In the genomic region with DNA sequence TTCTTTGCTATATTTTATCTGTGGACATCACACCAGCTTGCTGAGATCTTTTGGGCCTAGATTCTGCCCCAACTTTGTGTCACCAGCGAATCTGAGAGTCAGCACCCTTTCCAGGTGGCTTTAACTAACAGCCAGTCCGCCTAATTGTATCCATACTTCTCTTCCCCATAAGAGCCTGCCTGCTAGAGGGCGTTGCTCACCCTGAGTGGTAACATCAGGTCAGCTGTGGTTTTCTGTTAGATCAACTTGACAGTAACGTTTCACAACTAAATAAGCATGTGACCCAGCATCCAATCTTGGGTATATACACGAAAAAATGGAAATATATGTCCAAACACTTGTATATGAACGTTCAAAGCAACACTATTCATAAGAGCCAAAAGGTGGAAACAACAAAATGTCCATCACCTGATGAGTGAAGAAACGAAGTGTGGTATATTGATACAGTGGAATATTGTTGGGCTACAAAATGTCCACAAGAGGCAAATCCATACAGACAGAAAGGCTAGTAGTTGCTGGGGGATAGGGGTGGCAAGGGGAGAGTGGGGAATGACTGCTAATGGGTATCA, we compare ENCODE assay signal across 13 cellular contexts. TPM values are rescaled to one million over a fixed set of nuclear protein-coding genes. Genes with fewer than 3 reads are reported as not detected.
DNase-seq lines count a peak whose midpoint lies in the region; ATAC-seq and TF ChIP-seq lines count a peak whose summit lies in the region.
"Had no signal": no experiment of that assay in that cellular context is flagged by ENCODE, and none has a peak within 500 bp of the region (broad histone marks: within the 10 kb centered on the region; RNA-seq: fewer than 3 reads in every experiment).

No MANE protein-coding gene starts in this region.

- H3K18ac ChIP-seq in mesendoderm (ENCODE audit: low read length) = no peak overlapping the region

- H4K5ac ChIP-seq in mesendoderm (ENCODE audit: low read length) = no peak overlapping the region

- H3K79me2 ChIP-seq in mesendoderm (ENCODE audit: control insufficient read depth, insufficient read depth, low read length) = no peaks in the 10 kb centered on the region

- TF ChIP-seq CTCF in GM06990 (IDR thresholded peaks at IDR 0.05; ENCODE audit: insufficient read depth, low read length, poor library complexity, severe bottlenecking) = peak; percentile 8
- no peak for TF ChIP-seq CTCF in type B pancreatic cell (conservative IDR thresholded peaks at IDR 0.05)

- H3K4ac ChIP-seq in mesendoderm (ENCODE audit: low read depth, low read length) = no peak overlapping the region

- H3K4me1 Mint-ChIP-seq in type B pancreatic cell (ENCODE audit: unreplicated experiment) = no peaks in the 10 kb centered on the region

- no peak overlapping the region for H3K4me3 Mint-ChIP-seq in type B pancreatic cell

- in situ Hi-C loops in KBM-7 (cut with MboI; ENCODE audit: low pct_unique_long_range_greater_than_20kb, low sequenced_read_pairs) = no loop called here

- no peak overlapping the region for H3K27ac Mint-ChIP-seq in type B pancreatic cell

- H3K23ac ChIP-seq in mesendoderm (ENCODE audit: low read length) = no peak overlapping the region

- H3K4me1 ChIP-seq in mesendoderm (ENCODE audit: control insufficient read depth, low read depth, low read length) = no peaks in the 10 kb centered on the region
- H3K4me1 ChIP-seq: Caco-2 had no signal

- H3K36me3 ChIP-seq in GM06990 (ENCODE audit: control insufficient read depth, insufficient read depth, low read length) = no peaks in the 10 kb centered on the region
- H3K36me3 ChIP-seq in mesendoderm (ENCODE audit: control insufficient read depth, insufficient read depth, low read length) = no peaks in the 10 kb centered on the region
- H3K36me3 ChIP-seq: MG63 had no signal

- H3K9me3 Mint-ChIP-seq in type B pancreatic cell = no peaks in the 10 kb centered on the region

- H2AK5ac ChIP-seq in mesendoderm (ENCODE audit: low read length) = no peak overlapping the region

- no peak overlapping the region for H3K9ac ChIP-seq in mesendoderm (ENCODE audit: low read length)

- no peak overlapping the region for H2BK5ac ChIP-seq in mesendoderm (ENCODE audit: low read length)

- no peak overlapping the region for H3K27ac ChIP-seq in mesendoderm (ENCODE audit: low read depth, low read length)

- H4K8ac ChIP-seq in mesendoderm (ENCODE audit: low read depth, low read length) = no peak overlapping the region

- H3K79me1 ChIP-seq in mesendoderm (ENCODE audit: low read length) = no peaks in the 10 kb centered on the region

- no CpG with 5 or more reads among the region's 7 CpGs for WGBS in mesendoderm (ENCODE audit: extremely low coverage, insufficient coverage, low lambda C conversion rate)

- no peak overlapping the region for H2BK15ac ChIP-seq in mesendoderm (replicated peaks; ENCODE audit: low read depth)

- no peaks in the 10 kb centered on the region for H3K27me3 Mint-ChIP-seq in type B pancreatic cell

- H3K4me3 ChIP-seq in GM06990 (replicated peaks; ENCODE audit: low read depth, low read length) (no peak overlapping the region), mesendoderm (ENCODE audit: low read length) (no peak overlapping the region)
- H3K4me3 ChIP-seq: MG63 had no signal

- H3K27me3 ChIP-seq in GM06990 (replicated peaks; ENCODE audit: control insufficient read depth, insufficient read depth, low read length) = peaks cover 2% of the 10 kb centered on the region
- H3K27me3 ChIP-seq in mesendoderm (ENCODE audit: insufficient read depth, low read length, poor library complexity) = no peaks in the 10 kb centered on the region
- H3K27me3 ChIP-seq: MG63 had no signal

- no peak overlapping the region for H3K4me2 ChIP-seq in mesendoderm (ENCODE audit: low read length)

- no peaks in the 10 kb centered on the region for H3K36me3 Mint-ChIP-seq in type B pancreatic cell

- no peak overlapping the region for H3K56ac ChIP-seq in mesendoderm (ENCODE audit: low read length)

- DNase-seq in GM06990 (ENCODE audit: extremely low read depth, insufficient read length) = no peak
- peak; percentile 26 for DNase-seq in KBM-7
- peak; percentile 54 for DNase-seq in SKM-1 treated with dmso at 0.1 percent for 144 hours (lab: John Stamatoyannopoulos, UW; ENCODE audit: unreplicated experiment)
- peak; percentile 25 for DNase-seq in mesendoderm
- DNase-seq in type B pancreatic cell (ENCODE audit: extremely low spot score, unreplicated experiment) = no peak
- DNase-seq in retina = no peak
- DNase-seq: Caco-2, MG63, NCI-H526, T-helper 2 cell had no signal

- ATAC-seq in HG03045 (IDR thresholded peaks at IDR 0.05; ENCODE audit: unreplicated experiment) (no peak), HG03432 (IDR thresholded peaks at IDR 0.05; ENCODE audit: unreplicated experiment) (no peak)
- ATAC-seq: sciatic nerve had no signal

- H2BK120ac ChIP-seq in mesendoderm (ENCODE audit: low read depth, low read length) = no peak overlapping the region

RNA-seq across cellular contexts. Expression of a gene that starts 24.9 kb away (rescaled TPM):
- polyA plus RNA-seq in mesendoderm (2013, experiment 1 of 2) = 3.3 TPM
- polyA plus RNA-seq in mesendoderm (2013, experiment 2 of 2) = 3.3 TPM
- total RNA-seq in type B pancreatic cell (ENCODE audit: low replicate concordance) = 2.5 and 6.0 TPM in 2 replicates

RNA-seq across cellular contexts. Expression of a gene that starts 38.8 kb away (rescaled TPM):
- polyA plus RNA-seq in mesendoderm (2013, experiment 1 of 2) = 29.4 TPM
- polyA plus RNA-seq in mesendoderm (2013, experiment 2 of 2) = 30.9 TPM
- total RNA-seq in type B pancreatic cell (ENCODE audit: low replicate concordance) = 60.7 and 65.7 TPM in 2 replicates

Comparison
In these comparisons a context has a peak if more than half of its experiments do, and no peak if none do; other contexts are left out.
1. DNase-seq: peak in KBM-7 (single experiment), SKM-1 treated with dmso at 0.1 percent for 144 hours (single experiment) and mesendoderm (single experiment); none in GM06990 (single experiment), type B pancreatic cell (single experiment) and retina (single experiment).